ENCODE assay signal across 2 cellular contexts in genomic region chr10:73643362-73643761, GRCh38.
TF ChIP-seq lines count a peak whose summit lies in the region.

No MANE protein-coding gene starts in this region.

TF ChIP-seq in HEK293, 187 proteins besides CTCF, POLR2A, EP300 and RAD21:
- TF ChIP-seq ZNF121 (tag by site-specific recombination; IDR thresholded peaks at IDR 0.05) (peak; percentile 80), OVOL3 (tag by site-specific recombination; IDR thresholded peaks at IDR 0.05) (no peak), ZNF561 (tag by site-specific recombination; IDR thresholded peaks at IDR 0.05; ENCODE audit: borderline replicate concordance) (no peak), ZNF426 (tag by site-specific recombination; IDR thresholded peaks at IDR 0.05) (no peak), ZSCAN16 (tag by site-specific recombination; IDR thresholded peaks at IDR 0.05) (no peak), PRDM4 (tag by site-specific recombination; IDR thresholded peaks at IDR 0.05) (no peak)

TF ChIP-seq in K562, 482 proteins besides CTCF, POLR2A, EP300 and RAD21:
- TF ChIP-seq KDM4B (IDR thresholded peaks at IDR 0.05; ENCODE audit: borderline replicate concordance in 2 of 2, low read depth in 1 of 2): 0 out of 4 replicates have a peak, but pooled peaks of 1 of the 2 experiments have one; percentile 21
- TF ChIP-seq CC2D1A (IDR thresholded peaks at IDR 0.05): no peak
- peak; percentile 26; the same call in 1 of the 2 replicates for TF ChIP-seq ZNF121 (CRISPR knock-in tag; conservative IDR thresholded peaks at IDR 0.05)
- no peak for TF ChIP-seq PCBP1 (IDR thresholded peaks at IDR 0.05; ENCODE audit: low read depth, low read length, poor library complexity, severe bottlenecking)
- no peak for TF ChIP-seq KDM1A (IDR thresholded peaks at IDR 0.05)
- TF ChIP-seq, protein P1, sequence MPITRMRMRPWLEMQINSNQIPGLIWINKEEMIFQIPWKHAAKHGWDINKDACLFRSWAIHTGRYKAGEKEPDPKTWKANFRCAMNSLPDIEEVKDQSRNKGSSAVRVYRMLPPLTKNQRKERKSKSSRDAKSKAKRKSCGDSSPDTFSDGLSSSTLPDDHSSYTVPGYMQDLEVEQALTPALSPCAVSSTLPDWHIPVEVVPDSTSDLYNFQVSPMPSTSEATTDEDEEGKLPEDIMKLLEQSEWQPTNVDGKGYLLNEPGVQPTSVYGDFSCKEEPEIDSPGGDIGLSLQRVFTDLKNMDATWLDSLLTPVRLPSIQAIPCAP (CRISPR knock-in tag; IDR thresholded peaks at IDR 0.05; ENCODE audit: borderline replicate concordance): no peak
